Comparison of ENCODE assay signal across 21 cellular contexts in genomic region chr9:116792271-116792670, GRCh38.
"Had no signal": no experiment of that assay in that cellular context is flagged by ENCODE, and none has a peak within 500 bp of the region (broad histone marks: within the 10 kb centered on the region; RNA-seq: fewer than 3 reads in every experiment).

No MANE protein-coding gene starts in this region.

- DNase-seq: activated B cell treated with CpG ODN at 0.5 μM for 24 hours; activated CD4-positive, alpha-beta memory T cell treated with anti-CD3 and anti-CD28 coated beads for 36 hours; activated CD4-positive, alpha-beta T cell treated with anti-CD3 and anti-CD28 coated beads for 4 hours; activated naive CD4-positive, alpha-beta T cell treated with Interleukin-2 at 50 U/mL for 16 hours; activated naive CD8-positive, alpha-beta T cell treated with anti-CD3 and anti-CD28 coated beads, Interleukin-2, amount 10 ng/mL, durations not matched to agents 7 days and 5 days; activated T-cell treated with anti-CD3 and anti-CD28 coated beads for 4 hours; amygdala; body of pancreas; dermis blood vessel endothelial cell; effector memory CD8-positive, alpha-beta T cell; foreskin fibroblast; natural killer cell; sigmoid colon; stimulated activated CD4-positive, alpha-beta T cell treated with anti-CD3 and anti-CD28 coated beads, Interleukin-4, amount 100 ng/mL, for 24 hours; stomach; upper lobe of right lung had no signal

- ATAC-seq: activated T-helper 17 cell treated with anti-CD3 and anti-CD28 coated beads, Interleukin-2, amount 50 U/mL, for 72 hours; body of pancreas; effector memory CD8-positive, alpha-beta T cell; natural killer cell; stimulated activated effector memory CD8-positive, alpha-beta T cell treated with anti-CD3 and anti-CD28 coated beads, Interleukin-12 subunit alpha, Interleukin-12 subunit beta, amount 100 ng/mL, for 72 hours; upper lobe of right lung had no signal

- H3K4me2 ChIP-seq: hepatocyte had no signal

- H3K4me3 ChIP-seq: body of pancreas, hepatocyte, sigmoid colon, stomach, upper lobe of right lung had no signal

- H3K9ac ChIP-seq: parathyroid adenoma had no signal

- H3K79me2 ChIP-seq: hepatocyte, parathyroid adenoma had no signal

- H3K27ac ChIP-seq: body of pancreas, epithelial cell of prostate, hepatocyte, parathyroid adenoma, sigmoid colon, stomach, upper lobe of right lung had no signal

- H3K4me1 ChIP-seq: sigmoid colon, upper lobe of right lung had no signal

- H3K36me3 ChIP-seq: sigmoid colon, stomach, upper lobe of right lung had no signal

- H3K27me3 ChIP-seq: body of pancreas, hepatocyte, sigmoid colon, stomach, upper lobe of right lung had no signal
